ENCODE assay signal across 8 cellular contexts in genomic region chr3:52313188-52313773, GRCh38. TPM values are rescaled to one million over a fixed set of nuclear protein-coding genes. Genes with fewer than 3 reads are reported as not detected.
DNase-seq lines count a peak whose midpoint lies in the region; ATAC-seq and TF ChIP-seq lines count a peak whose summit lies in the region.

No MANE protein-coding gene starts in this region.

- H3K4me3 ChIP-seq in left ventricle myocardium inferior, result no peak overlapping the region
- no peak overlapping the region for H3K4me3 ChIP-seq in ascending aorta
- H3K4me3 ChIP-seq in upper lobe of left lung, result no peak overlapping the region
- no peak overlapping the region for H3K4me3 ChIP-seq in right lobe of liver

- TF ChIP-seq POLR2A in upper lobe of left lung (IDR thresholded peaks at IDR 0.05), result no peak
- no peak for TF ChIP-seq POLR2A in right lobe of liver (IDR thresholded peaks at IDR 0.05)

- H3K27me3 ChIP-seq in left ventricle myocardium inferior (ENCODE audit: low read depth) (no peaks in the 10 kb centered on the region), ascending aorta (no peaks in the 10 kb centered on the region), upper lobe of left lung (no peaks in the 10 kb centered on the region), right lobe of liver (no peaks in the 10 kb centered on the region)

- H3K9me3 ChIP-seq in left ventricle myocardium inferior (replicated peaks), result no peaks in the 10 kb centered on the region
- H3K9me3 ChIP-seq in ascending aorta, result no peaks in the 10 kb centered on the region
- no peaks in the 10 kb centered on the region for H3K9me3 ChIP-seq in upper lobe of left lung
- H3K9me3 ChIP-seq in right lobe of liver, result no peaks in the 10 kb centered on the region

- WGBS in upper lobe of left lung, 2 donors, result 90 to 92% methylated on average over 2 of the region's 2 CpGs
- no CpG with 5 or more reads among the region's 2 CpGs for WGBS in right lobe of liver (ENCODE audit: insufficient coverage, low coverage, low lambda C conversion rate, missing lambda C conversion rate)

- H3K36me3 ChIP-seq in left ventricle myocardium inferior (no peaks in the 10 kb centered on the region), ascending aorta (peaks cover 0 to 7% of the 10 kb centered on the region in 2 donors), upper lobe of left lung (peaks cover 0 to 7% (median 3%) of the 10 kb centered on the region in 4 donors), right lobe of liver (no peaks in the 10 kb centered on the region)

- TF ChIP-seq EP300 in upper lobe of left lung (IDR thresholded peaks at IDR 0.05), result no peak

- TF ChIP-seq CTCF in left ventricle myocardium inferior (IDR thresholded peaks at IDR 0.05; ENCODE audit: borderline replicate concordance) (no peak), ascending aorta (IDR thresholded peaks at IDR 0.05) (no peak), upper lobe of left lung (IDR thresholded peaks at IDR 0.05) (no peak), omental fat pad (IDR thresholded peaks at IDR 0.05) (no peak), right lobe of liver (IDR thresholded peaks at IDR 0.05) (no peak)

- DNase-seq in left ventricle myocardium inferior (no peak), Right ventricle myocardium superior (no peak), ascending aorta (ENCODE audit: low spot score in 2 of 2) (no peak), upper lobe of left lung (no peak), NCI-H2081 (lab: John Stamatoyannopoulos, UW) (no peak), omental fat pad (ENCODE audit: low spot score) (no peak), right lobe of liver (no peak)

- intact Hi-C loops in left ventricle myocardium inferior (cut with micrococcal nuclease) (no loop called here), Right ventricle myocardium superior (cut with DNase I) (no loop called here), ascending aorta (cut with DNase I) (no loop called here), right lobe of liver (cut with DNase I) (no loop called here)

- peak overlapping the region; percentile 52 for H3K27ac ChIP-seq in left ventricle myocardium inferior (replicated peaks)
- peak overlapping the region; percentile 6 to 34 for H3K27ac ChIP-seq in ascending aorta
- H3K27ac ChIP-seq in upper lobe of left lung, result peak overlapping the region; percentile 2 to 50 (median 28)
- no peak overlapping the region for H3K27ac ChIP-seq in right lobe of liver

- peaks cover 27% of the 10 kb centered on the region for H3K4me1 ChIP-seq in left ventricle myocardium inferior
- H3K4me1 ChIP-seq in ascending aorta, result no peaks in the 10 kb centered on the region
- peaks cover 19 to 27% (median 22%) of the 10 kb centered on the region in 4 donors for H3K4me1 ChIP-seq in upper lobe of left lung
- H3K4me1 ChIP-seq in right lobe of liver, result no peaks in the 10 kb centered on the region

- ATAC-seq in Right ventricle myocardium superior (ENCODE audit: poor library complexity) (no peak), HG03095 (IDR thresholded peaks at IDR 0.05; ENCODE audit: unreplicated experiment) (peak; percentile 13), upper lobe of left lung (ENCODE audit: low FRiP score in 2 of 2) (no peak), omental fat pad (ENCODE audit: low FRiP score) (no peak), right lobe of liver (no peak)

RNA-seq across cellular contexts. Expression of gene DNAH1, which starts 2.8 kb away (rescaled TPM):
- total RNA-seq in left ventricle myocardium inferior (2.2 TPM), Right ventricle myocardium superior (1.9 TPM), ascending aorta (7.6 TPM), upper lobe of left lung (10 to 100 TPM; 10.8 to 67.1 (median 22.4) TPM), omental fat pad (10 to 100 TPM in 3 of 4 donors, 1 to 10 TPM in 1; 6.7 to 24.9 (median 14.1) TPM), right lobe of liver (10 to 100 TPM in 2 of 6 experiments, 1 to 10 TPM in 4; 1.6 to 11.2 (median 8.1) TPM)

RNA-seq across cellular contexts. Expression of gene GLYCTK, which starts 25.7 kb away (rescaled TPM):
- total RNA-seq in left ventricle myocardium inferior, result 4.0 TPM
- 5.3 TPM for total RNA-seq in Right ventricle myocardium superior
- 15.5 TPM for total RNA-seq in ascending aorta
- 10 to 100 TPM in 5 of 6 donors, 1 to 10 TPM in 1; 5.5 to 21.0 (median 15.8) TPM for total RNA-seq in upper lobe of left lung
- 10 to 100 TPM; 12.7 to 63.5 (median 41.4) TPM for total RNA-seq in omental fat pad
- 100 to 1,000 TPM in 4 of 6 experiments, 10 to 100 TPM in 2; 75.1 to 320 (median 178) TPM for total RNA-seq in right lobe of liver

RNA-seq across cellular contexts. Expression of gene WDR82, which starts 34.8 kb away (rescaled TPM):
- total RNA-seq in left ventricle myocardium inferior (61.6 TPM), Right ventricle myocardium superior (61.0 TPM), ascending aorta (42.0 TPM), upper lobe of left lung (10 to 100 TPM; 23.0 to 63.6 (median 46.8) TPM), omental fat pad (10 to 100 TPM; 42.9 to 56.9 (median 51.4) TPM), right lobe of liver (10 to 100 TPM; 14.1 to 25.2 (median 20.7) TPM)

Comparison
In these comparisons a context has a peak if more than half of its experiments do, and no peak if none do; other contexts are left out.
1. H3K27ac ChIP-seq: peak in left ventricle myocardium inferior (single experiment), ascending aorta (2 of 2) and upper lobe of left lung (4 of 4); none in right lobe of liver (0 of 3).